Comparison of ENCODE assay signal across 8 cellular contexts in genomic region chr13:20182231-20182846, GRCh38. TPM values are rescaled to one million over a fixed set of nuclear protein-coding genes. Genes with fewer than 3 reads are reported as not detected.
A peak's percentile ranks its signal among the peaks of the same experiment; 100 is the strongest.
DNase-seq lines count a peak whose midpoint lies in the region; ATAC-seq and TF ChIP-seq lines count a peak whose summit lies in the region.

No MANE protein-coding gene starts in this region.

- no peak overlapping the region for H3K4me3 Mint-ChIP-seq in activated naive CD4-positive, alpha-beta T cell treated with anti-CD3 and anti-CD28 coated beads, Interleukin-2, amount 10 ng/mL, durations not matched to agents 7 days and 5 days
- H3K4me3 Mint-ChIP-seq in glutamatergic neuron (ENCODE audit: unreplicated experiment): no peak overlapping the region

- peaks cover 3% of the 10 kb centered on the region for H3K4me1 Mint-ChIP-seq in activated naive CD4-positive, alpha-beta T cell treated with anti-CD3 and anti-CD28 coated beads, Interleukin-2, amount 10 ng/mL, durations not matched to agents 7 days and 5 days
- H3K4me1 Mint-ChIP-seq in glutamatergic neuron (ENCODE audit: low read depth, unreplicated experiment): peaks cover 22% of the 10 kb centered on the region

- no peaks in the 10 kb centered on the region for H4K20me1 ChIP-seq in OCI-LY3 (ENCODE audit: insufficient read depth, low read length)

- H3K36me3 Mint-ChIP-seq in activated naive CD4-positive, alpha-beta T cell treated with anti-CD3 and anti-CD28 coated beads, Interleukin-2, amount 10 ng/mL, durations not matched to agents 7 days and 5 days: no peaks in the 10 kb centered on the region
- H3K36me3 Mint-ChIP-seq in glutamatergic neuron (ENCODE audit: unreplicated experiment): peaks cover 4% of the 10 kb centered on the region

- H3K4me3 ChIP-seq in Jurkat, Clone E6-1 (ENCODE audit: low read length): no peak overlapping the region
- H3K4me3 ChIP-seq in OCI-LY3 (ENCODE audit: low read length): no peak overlapping the region

- H3K27ac Mint-ChIP-seq in activated naive CD4-positive, alpha-beta T cell treated with anti-CD3 and anti-CD28 coated beads, Interleukin-2, amount 10 ng/mL, durations not matched to agents 7 days and 5 days: no peak overlapping the region
- H3K27ac Mint-ChIP-seq in glutamatergic neuron (ENCODE audit: unreplicated experiment): no peak overlapping the region

- peaks cover 4% of the 10 kb centered on the region for H3K4me1 ChIP-seq in OCI-LY3 (ENCODE audit: low read length)

- CTCF ChIA-PET in activated naive CD4-positive, alpha-beta T cell treated with anti-CD3 and anti-CD28 coated beads, Interleukin-2, amount 10 ng/mL, durations not matched to agents 7 days and 5 days (lab: Charles Lee): interaction anchor here (0.6 to 1.6 kb wide), 6 partner anchors 9 to 744 kb away, joined by 3 to 6 read pairs (median 4); no protein-coding TSS in a partner anchor

- no peaks in the 10 kb centered on the region for H3K9me3 ChIP-seq in OCI-LY3 (ENCODE audit: insufficient read depth, low read length)

- ATAC-seq in HG03097 (IDR thresholded peaks at IDR 0.05; ENCODE audit: low FRiP score, unreplicated experiment): no peak

- H3K27me3 ChIP-seq in OCI-LY3 (ENCODE audit: low read depth, low read length): 0 out of 2 replicates have a peak, but pooled peaks cover 3% of the 10 kb centered on the region

- H3K9me3 Mint-ChIP-seq in activated naive CD4-positive, alpha-beta T cell treated with anti-CD3 and anti-CD28 coated beads, Interleukin-2, amount 10 ng/mL, durations not matched to agents 7 days and 5 days: no peaks in the 10 kb centered on the region
- peaks cover 8% of the 10 kb centered on the region for H3K9me3 Mint-ChIP-seq in glutamatergic neuron (ENCODE audit: unreplicated experiment)

- DNase-seq in DMS153 treated with DMSO at 0.1 percent for 48 hours (lab: John Stamatoyannopoulos, UW; ENCODE audit: unreplicated experiment) (peak; percentile 77), GM20000 (ENCODE audit: low spot score) (peak; percentile 88), glutamatergic neuron (no peak), pons (ENCODE audit: low spot score) (peak; percentile 82)
- peak; percentile 76 for DNase-seq in Jurkat, Clone E6-1 (ENCODE audit: low read depth, low spot score)
- peak; percentile 60 for DNase-seq in activated naive CD4-positive, alpha-beta T cell treated with anti-CD3 and anti-CD28 coated beads, Interleukin-2, amount 10 ng/mL, durations not matched to agents 7 days and 5 days

- peak overlapping the region; percentile 15; the same call in 1 of the 2 replicates for H3K4me2 ChIP-seq in OCI-LY3 (ENCODE audit: low read length)

- H3K27me3 Mint-ChIP-seq in activated naive CD4-positive, alpha-beta T cell treated with anti-CD3 and anti-CD28 coated beads, Interleukin-2, amount 10 ng/mL, durations not matched to agents 7 days and 5 days: peaks cover 67% of the 10 kb centered on the region
- H3K27me3 Mint-ChIP-seq in glutamatergic neuron (ENCODE audit: unreplicated experiment): peaks cover 8% of the 10 kb centered on the region

- no peak overlapping the region for H3K9ac ChIP-seq in OCI-LY3 (ENCODE audit: low read length)

- H2AFZ ChIP-seq in OCI-LY3 (ENCODE audit: low read depth, low read length): no peak overlapping the region

- H3K79me2 ChIP-seq in OCI-LY3 (ENCODE audit: low read length): no peaks in the 10 kb centered on the region

- TF ChIP-seq CTCF in GM20000 (IDR thresholded peaks at IDR 0.05; ENCODE audit: extremely low read depth, missing control alignments): peak; percentile 61
- TF ChIP-seq CTCF in OCI-LY3 (IDR thresholded peaks at IDR 0.05; ENCODE audit: low read depth, low read length): peak; percentile 90
- TF ChIP-seq CTCF in glutamatergic neuron (IDR thresholded peaks at IDR 0.05; ENCODE audit: partially characterized antibody, unreplicated experiment): peak; percentile 81

- H3K27ac ChIP-seq in OCI-LY3 (ENCODE audit: low read length): no peak overlapping the region

- H3K36me3 ChIP-seq in OCI-LY3 (replicated peaks; ENCODE audit: low read depth, low read length): no peaks in the 10 kb centered on the region

RNA-seq across cellular contexts. Expression of gene GJB2, which starts 10.4 kb away (rescaled TPM):
- not detected for polyA plus RNA-seq in Jurkat, Clone E6-1 (2012; ENCODE audit: insufficient read depth, insufficient read length)
- not detected for total RNA-seq in glutamatergic neuron (ENCODE audit: unreplicated experiment)

RNA-seq across cellular contexts. Expression of gene GJA3, which starts 21.5 kb away (rescaled TPM):
- 4.6 TPM for polyA plus RNA-seq in Jurkat, Clone E6-1 (2012; ENCODE audit: insufficient read depth, insufficient read length)
- total RNA-seq in glutamatergic neuron (ENCODE audit: unreplicated experiment): not detected

RNA-seq across cellular contexts. Expression of gene GJB6, which starts 49.8 kb away (rescaled TPM):
- polyA plus RNA-seq in Jurkat, Clone E6-1 (2012; ENCODE audit: insufficient read depth, insufficient read length): not detected
- not detected for total RNA-seq in glutamatergic neuron (ENCODE audit: unreplicated experiment)
